ENCODE assay signal across 8 cellular contexts in genomic region chr3:108089544-108089943, GRCh38. TPM values are rescaled to one million over a fixed set of nuclear protein-coding genes. Genes with fewer than 3 reads are reported as not detected.
DNase-seq lines count a peak whose midpoint lies in the region; ATAC-seq and TF ChIP-seq lines count a peak whose summit lies in the region.

No MANE protein-coding gene starts in this region.

- no peaks in the 10 kb centered on the region for H3K27me3 Mint-ChIP-seq in activated T-cell treated with anti-CD3 and anti-CD28 coated beads, Interleukin-2, amount 50 U/mL, for 4 hours (ENCODE audit: low read depth)

- TF ChIP-seq CTCF in BJ (IDR thresholded peaks at IDR 0.05; ENCODE audit: insufficient read depth, low read depth, low read length) = no peak
- no peak for TF ChIP-seq CTCF in KMS-11 (conservative IDR thresholded peaks at IDR 0.05; ENCODE audit: low read depth, low read length)

- DNase-seq in BJ (ENCODE audit: low read depth) (no peak), cerebellar cortex (ENCODE audit: low spot score) (peak; percentile 45)
- DNase-seq in activated T-cell treated with anti-CD3 and anti-CD28 coated beads, Interleukin-2, amount 50 U/mL, for 4 hours = no peak

- peaks cover 62% of the 10 kb centered on the region for H3K79me2 ChIP-seq in KMS-11 (ENCODE audit: insufficient read depth, low read depth)

- H3K36me3 Mint-ChIP-seq in activated T-cell treated with anti-CD3 and anti-CD28 coated beads, Interleukin-2, amount 50 U/mL, for 4 hours (ENCODE audit: insufficient read depth) = no peaks in the 10 kb centered on the region

- ATAC-seq in GM19463 (IDR thresholded peaks at IDR 0.05; ENCODE audit: unreplicated experiment) = no peak
- no peak for ATAC-seq in GM21717 (IDR thresholded peaks at IDR 0.05; ENCODE audit: unreplicated experiment)
- no peak for ATAC-seq in HG03442 (IDR thresholded peaks at IDR 0.05; ENCODE audit: unreplicated experiment)
- ATAC-seq in activated T-cell treated with anti-CD3 and anti-CD28 coated beads, Interleukin-2, amount 50 U/mL, for 4 hours = no peak

- peaks cover 3% of the 10 kb centered on the region for H3K9me3 Mint-ChIP-seq in activated T-cell treated with anti-CD3 and anti-CD28 coated beads, Interleukin-2, amount 50 U/mL, for 4 hours

- H3K4me3 ChIP-seq in BJ (ENCODE audit: low read depth, low read length) (peak overlapping the region; percentile 81), KMS-11 (IDR thresholded peaks at IDR 0.05; ENCODE audit: insufficient read depth, low read depth, low read length) (no peak overlapping the region), muscle layer of duodenum (ENCODE audit: low read depth in 1 of 2, low read length in 2 of 2) (peak overlapping the region; percentile 94 to 97)

- no peak overlapping the region for H3K4me3 Mint-ChIP-seq in activated T-cell treated with anti-CD3 and anti-CD28 coated beads, Interleukin-2, amount 50 U/mL, for 4 hours

- H3K36me3 ChIP-seq in BJ (ENCODE audit: control insufficient read depth, insufficient read depth, low read length) (no peaks in the 10 kb centered on the region), KMS-11 (ENCODE audit: insufficient read depth) (no peaks in the 10 kb centered on the region), muscle layer of duodenum (ENCODE audit: control insufficient read depth in 1 of 2, insufficient read depth in 2 of 2, low read length in 2 of 2) (no peaks in the 10 kb centered on the region)

- CTCF ChIA-PET in BJ (lab: Yijun Ruan, JAX) = no interaction called here

- peaks cover 25% of the 10 kb centered on the region for H3K4me1 Mint-ChIP-seq in activated T-cell treated with anti-CD3 and anti-CD28 coated beads, Interleukin-2, amount 50 U/mL, for 4 hours (ENCODE audit: low read depth)

- H3K4me1 ChIP-seq in KMS-11 (ENCODE audit: low read depth, poor library complexity, severe bottlenecking) (peaks cover 44% of the 10 kb centered on the region), muscle layer of duodenum (ENCODE audit: control insufficient read depth in 1 of 2, insufficient read depth in 2 of 2, low read length in 2 of 2) (peaks cover 3 to 6% of the 10 kb centered on the region in 2 donors)

- H3K4me2 ChIP-seq in KMS-11 = peak overlapping the region; percentile 91

- no peaks in the 10 kb centered on the region for H3K27me3 ChIP-seq in BJ (ENCODE audit: control insufficient read depth, insufficient read depth, low read length)
- H3K27me3 ChIP-seq in KMS-11 (ENCODE audit: insufficient read depth, low read depth) = no peaks in the 10 kb centered on the region
- no peaks in the 10 kb centered on the region for H3K27me3 ChIP-seq in muscle layer of duodenum (ENCODE audit: low read depth, low read length)

- H3K9me3 ChIP-seq in muscle layer of duodenum (ENCODE audit: control insufficient read depth in 1 of 2, low read length in 2 of 2) = no peaks in the 10 kb centered on the region

- no peaks in the 10 kb centered on the region; the same call in none of the 2 replicates for H4K20me1 ChIP-seq in KMS-11 (ENCODE audit: insufficient read depth)

- POLR2A ChIA-PET in BJ (lab: Charles Lee) = interaction anchor here (0.6 kb wide), 1 partner anchor 16 kb away, joined by 5 read pairs; no protein-coding TSS in a partner anchor

- H3K27ac ChIP-seq in KMS-11 (peak overlapping the region; percentile 83), muscle layer of duodenum (ENCODE audit: low read length) (peak overlapping the region; percentile 93)

- H3K9ac ChIP-seq in KMS-11 = peak overlapping the region; percentile 83; the same call in 1 of the 2 replicates

- H2AFZ ChIP-seq in KMS-11 (ENCODE audit: low read depth) = no peak overlapping the region

RNA-seq across cellular contexts. Expression of gene CD47, which starts 1.3 kb away (rescaled TPM):
- polyA plus RNA-seq in BJ (2011; rRNA removed) = 13.4 and 29.8 TPM in 2 replicates
- 18.0 and 25.7 TPM in 2 replicates for polyA minus RNA-seq in BJ (2011; rRNA and poly(A)+ RNA removed)
- 100 to 1,000 TPM; 112 to 126 (median 115) TPM for total RNA-seq in activated T-cell treated with anti-CD3 and anti-CD28 coated beads, Interleukin-2, amount 50 U/mL, for 4 hours
